Comparison of ENCODE assay signal across 11 cellular contexts in the genomic region with DNA sequence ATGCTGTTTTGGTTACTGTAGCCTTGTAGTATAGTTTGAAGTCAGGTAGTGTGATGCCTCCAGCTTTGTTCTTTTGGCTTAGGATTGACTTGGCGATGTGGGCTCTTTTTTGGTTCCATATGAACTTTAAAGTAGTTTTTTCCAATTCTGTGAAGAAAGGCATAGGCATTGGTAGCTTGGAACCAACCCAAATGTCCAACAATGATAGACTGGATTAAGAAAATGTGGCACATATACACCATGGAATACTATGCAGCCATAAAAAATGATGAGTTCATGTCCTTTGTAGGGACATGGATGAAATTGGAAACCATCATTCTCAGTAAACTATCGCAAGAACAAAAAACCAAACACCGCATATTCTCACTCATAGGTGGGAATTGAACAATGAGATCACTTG. TPM values are rescaled to one million over a fixed set of nuclear protein-coding genes. Genes with fewer than 3 reads are reported as not detected.
"Had no signal": no experiment of that assay in that cellular context is flagged by ENCODE, and none has a peak within 500 bp of the region (broad histone marks: within the 10 kb centered on the region; RNA-seq: fewer than 3 reads in every experiment).

No MANE protein-coding gene starts in this region.

RNA-seq across cellular contexts. Expression of a gene that starts 43.7 kb away (rescaled TPM):
- total RNA-seq: OCI-LY7, PC-3, PC-9, Peyer's patch, Right ventricle myocardium inferior, Right ventricle myocardium superior, RPMI7951, SJCRH30, SJSA1, SK-MEL-5 had no signal
- polyA plus RNA-seq: SK-N-SH had no signal
